Comparison of ENCODE assay signal across 1 cellular context in the genomic region with DNA sequence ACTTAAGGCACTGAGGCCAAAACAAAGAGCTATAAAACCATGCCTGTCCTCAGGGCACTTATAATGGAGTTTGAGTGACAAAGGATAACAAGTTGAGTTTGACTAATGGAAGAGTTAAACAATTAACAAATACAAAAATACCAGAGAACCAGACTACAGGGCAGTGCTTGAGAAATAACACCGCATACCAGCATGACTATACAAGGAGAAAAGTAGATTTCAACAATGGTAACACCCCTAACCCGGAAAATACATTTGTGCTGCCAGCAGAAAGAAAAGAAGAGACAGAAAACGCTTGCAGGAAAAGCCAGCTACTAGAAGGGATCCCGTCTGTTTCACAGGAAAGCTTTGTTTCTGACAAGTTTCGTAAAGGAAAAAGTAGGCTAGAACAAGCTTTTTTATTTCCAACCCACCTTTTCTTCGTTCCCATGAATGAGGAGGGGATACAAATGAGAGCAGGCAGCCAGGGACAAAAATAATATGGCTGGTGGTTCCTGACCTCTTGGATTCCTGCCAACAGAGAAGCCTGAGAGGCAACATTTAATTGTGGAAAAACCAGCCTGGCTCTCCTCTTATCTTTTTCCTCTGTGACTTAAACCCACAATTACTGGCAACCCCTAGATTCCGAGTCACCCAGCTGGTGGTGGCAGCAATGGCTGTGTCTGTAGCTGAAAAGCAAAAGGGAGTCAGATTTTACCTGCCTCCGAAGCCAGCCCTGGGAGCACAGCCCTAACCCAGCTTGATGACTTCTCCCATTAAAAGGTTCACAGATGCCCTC.
TF ChIP-seq lines count a peak whose summit lies in the region.

No MANE protein-coding gene starts in this region.

TF ChIP-seq in HEK293, 187 proteins besides CTCF, POLR2A, EP300 and RAD21 (continued from another document):
- TF ChIP-seq ZNF114 (tag by site-specific recombination; IDR thresholded peaks at IDR 0.05) (no peak), ZNF555 (tag by site-specific recombination; conservative IDR thresholded peaks at IDR 0.05) (no peak), ZNF654 (tag by site-specific recombination; IDR thresholded peaks at IDR 0.05; ENCODE audit: low read depth) (no peak), ZFP41 (tag by site-specific recombination; IDR thresholded peaks at IDR 0.05; ENCODE audit: borderline replicate concordance) (no peak), ZNF211 (tag by site-specific recombination; IDR thresholded peaks at IDR 0.05; ENCODE audit: low read depth) (no peak), SP7 (tag by site-specific recombination; IDR thresholded peaks at IDR 0.05) (peak; percentile 94), ZBTB8A (tag by site-specific recombination; IDR thresholded peaks at IDR 0.05) (peak; percentile 16), ZNF843 (tag by site-specific recombination; IDR thresholded peaks at IDR 0.05) (peak; percentile 13; the same call in 1 of the 2 replicates), IKZF3 (tag by site-specific recombination; IDR thresholded peaks at IDR 0.05) (peak; percentile 49; the same call in 1 of the 2 replicates), ZNF366 (tag by site-specific recombination; conservative IDR thresholded peaks at IDR 0.05) (no peak; the same call in 1 of the 2 replicates), OVOL3 (tag by site-specific recombination; IDR thresholded peaks at IDR 0.05) (no peak), TRIM28 (IDR thresholded peaks at IDR 0.05; ENCODE audit: borderline replicate concordance, low read length) (no peak; the same call in 1 of the 2 replicates), ZNF530 (tag by site-specific recombination; IDR thresholded peaks at IDR 0.05; ENCODE audit: low read depth) (no peak), SP3 (tag by site-specific recombination; IDR thresholded peaks at IDR 0.05) (no peak), ZXDB (tag by site-specific recombination; IDR thresholded peaks at IDR 0.05) (0 out of 2 replicates have a peak, but pooled peaks have one; percentile 31), ZNF404 (tag by site-specific recombination; IDR thresholded peaks at IDR 0.05) (no peak), ZNF274 (IDR thresholded peaks at IDR 0.05; ENCODE audit: low read length) (no peak), ZNF274 (tag by site-specific recombination; IDR thresholded peaks at IDR 0.05; ENCODE audit: borderline replicate concordance) (no peak), ZNF335 (tag by site-specific recombination; conservative IDR thresholded peaks at IDR 0.05) (no peak), ZNF660 (tag by site-specific recombination; IDR thresholded peaks at IDR 0.05) (0 out of 2 replicates have a peak, but pooled peaks have one; percentile 45), GLIS1 (tag by site-specific recombination; IDR thresholded peaks at IDR 0.05) (peak; percentile 50; the same call in 1 of the 2 replicates), FEZF1 (tag by site-specific recombination; IDR thresholded peaks at IDR 0.05) (peak; percentile 27; the same call in 1 of the 2 replicates), ZSCAN30 (tag by site-specific recombination; IDR thresholded peaks at IDR 0.05) (peak; percentile 78), ZBTB20 (tag by site-specific recombination; IDR thresholded peaks at IDR 0.05) (no peak), ZNF221 (tag by site-specific recombination; IDR thresholded peaks at IDR 0.05; ENCODE audit: borderline replicate concordance) (no peak)
- TF ChIP-seq, protein P1, sequence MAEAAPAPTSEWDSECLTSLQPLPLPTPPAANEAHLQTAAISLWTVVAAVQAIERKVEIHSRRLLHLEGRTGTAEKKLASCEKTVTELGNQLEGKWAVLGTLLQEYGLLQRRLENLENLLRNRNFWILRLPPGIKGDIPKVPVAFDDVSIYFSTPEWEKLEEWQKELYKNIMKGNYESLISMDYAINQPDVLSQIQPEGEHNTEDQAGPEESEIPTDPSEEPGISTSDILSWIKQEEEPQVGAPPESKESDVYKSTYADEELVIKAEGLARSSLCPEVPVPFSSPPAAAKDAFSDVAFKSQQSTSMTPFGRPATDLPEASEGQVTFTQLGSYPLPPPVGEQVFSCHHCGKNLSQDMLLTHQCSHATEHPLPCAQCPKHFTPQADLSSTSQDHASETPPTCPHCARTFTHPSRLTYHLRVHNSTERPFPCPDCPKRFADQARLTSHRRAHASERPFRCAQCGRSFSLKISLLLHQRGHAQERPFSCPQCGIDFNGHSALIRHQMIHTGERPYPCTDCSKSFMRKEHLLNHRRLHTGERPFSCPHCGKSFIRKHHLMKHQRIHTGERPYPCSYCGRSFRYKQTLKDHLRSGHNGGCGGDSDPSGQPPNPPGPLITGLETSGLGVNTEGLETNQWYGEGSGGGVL (tag by site-specific recombination; IDR thresholded peaks at IDR 0.05) = no peak
- TF ChIP-seq, protein P2, sequence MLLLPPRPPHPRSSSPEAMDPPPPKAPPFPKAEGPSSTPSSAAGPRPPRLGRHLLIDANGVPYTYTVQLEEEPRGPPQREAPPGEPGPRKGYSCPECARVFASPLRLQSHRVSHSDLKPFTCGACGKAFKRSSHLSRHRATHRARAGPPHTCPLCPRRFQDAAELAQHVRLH (tag by site-specific recombination; IDR thresholded peaks at IDR 0.05) = no peak
- TF ChIP-seq, protein P3, sequence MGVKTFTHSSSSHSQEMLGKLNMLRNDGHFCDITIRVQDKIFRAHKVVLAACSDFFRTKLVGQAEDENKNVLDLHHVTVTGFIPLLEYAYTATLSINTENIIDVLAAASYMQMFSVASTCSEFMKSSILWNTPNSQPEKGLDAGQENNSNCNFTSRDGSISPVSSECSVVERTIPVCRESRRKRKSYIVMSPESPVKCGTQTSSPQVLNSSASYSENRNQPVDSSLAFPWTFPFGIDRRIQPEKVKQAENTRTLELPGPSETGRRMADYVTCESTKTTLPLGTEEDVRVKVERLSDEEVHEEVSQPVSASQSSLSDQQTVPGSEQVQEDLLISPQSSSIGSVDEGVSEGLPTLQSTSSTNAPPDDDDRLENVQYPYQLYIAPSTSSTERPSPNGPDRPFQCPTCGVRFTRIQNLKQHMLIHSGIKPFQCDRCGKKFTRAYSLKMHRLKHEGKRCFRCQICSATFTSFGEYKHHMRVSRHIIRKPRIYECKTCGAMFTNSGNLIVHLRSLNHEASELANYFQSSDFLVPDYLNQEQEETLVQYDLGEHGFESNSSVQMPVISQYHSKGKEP (tag by site-specific recombination; IDR thresholded peaks at IDR 0.05) = no peak
- TF ChIP-seq, protein P4, sequence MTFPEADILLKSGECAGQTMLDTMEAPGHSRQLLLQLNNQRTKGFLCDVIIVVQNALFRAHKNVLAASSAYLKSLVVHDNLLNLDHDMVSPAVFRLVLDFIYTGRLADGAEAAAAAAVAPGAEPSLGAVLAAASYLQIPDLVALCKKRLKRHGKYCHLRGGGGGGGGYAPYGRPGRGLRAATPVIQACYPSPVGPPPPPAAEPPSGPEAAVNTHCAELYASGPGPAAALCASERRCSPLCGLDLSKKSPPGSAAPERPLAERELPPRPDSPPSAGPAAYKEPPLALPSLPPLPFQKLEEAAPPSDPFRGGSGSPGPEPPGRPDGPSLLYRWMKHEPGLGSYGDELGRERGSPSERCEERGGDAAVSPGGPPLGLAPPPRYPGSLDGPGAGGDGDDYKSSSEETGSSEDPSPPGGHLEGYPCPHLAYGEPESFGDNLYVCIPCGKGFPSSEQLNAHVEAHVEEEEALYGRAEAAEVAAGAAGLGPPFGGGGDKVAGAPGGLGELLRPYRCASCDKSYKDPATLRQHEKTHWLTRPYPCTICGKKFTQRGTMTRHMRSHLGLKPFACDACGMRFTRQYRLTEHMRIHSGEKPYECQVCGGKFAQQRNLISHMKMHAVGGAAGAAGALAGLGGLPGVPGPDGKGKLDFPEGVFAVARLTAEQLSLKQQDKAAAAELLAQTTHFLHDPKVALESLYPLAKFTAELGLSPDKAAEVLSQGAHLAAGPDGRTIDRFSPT (tag by site-specific recombination; IDR thresholded peaks at IDR 0.05) = no peak
